ENCODE assay signal across 8 cellular contexts in genomic region chr19:48738557-48739399, GRCh38. TPM values are rescaled to one million over a fixed set of nuclear protein-coding genes. Genes with fewer than 3 reads are reported as not detected.
DNase-seq lines count a peak whose midpoint lies in the region; ATAC-seq and TF ChIP-seq lines count a peak whose summit lies in the region.

No MANE protein-coding gene starts in this region.

- H3K14ac ChIP-seq in H9 (ENCODE audit: insufficient read depth, low read length): no peak overlapping the region

- TF ChIP-seq EP300 in tibial nerve (IDR thresholded peaks at IDR 0.05): no peak

- H3K23ac ChIP-seq in H9 (ENCODE audit: insufficient read length, low read depth, low read length): no peak overlapping the region

- H3K79me1 ChIP-seq in H9 (ENCODE audit: insufficient read depth, low read depth, low read length, poor library complexity, severe bottlenecking): no peaks in the 10 kb centered on the region

- peak overlapping the region; percentile 54 for H3K4me2 ChIP-seq in H9 (ENCODE audit: insufficient read depth, insufficient read length, low read length)

- H4K8ac ChIP-seq in H9 (replicated peaks; ENCODE audit: insufficient read length, low read depth, low read length): no peak overlapping the region

- peaks cover 2 to 4% (median 3%) of the 10 kb centered on the region in 3 experiments; a peak in 3 of 7 replicates for H3K36me3 Mint-ChIP-seq in H9 (ENCODE audit: insufficient read depth in 1 of 3, low read depth in 3 of 3)
- no peaks in the 10 kb centered on the region for H3K36me3 Mint-ChIP-seq in activated naive CD8-positive, alpha-beta T cell treated with anti-CD3 and anti-CD28 coated beads, Interleukin-2, amount 50 U/mL, for 24 hours (ENCODE audit: low read depth)

- no peaks in the 10 kb centered on the region; the same call in 1 of the 2 replicates for H3K27me3 ChIP-seq in H9 (ENCODE audit: insufficient read depth, low read length)
- H3K27me3 ChIP-seq in heart left ventricle: peaks cover 0 to 11% (median 0%) of the 10 kb centered on the region in 9 donors
- peaks cover 0 to 5% of the 10 kb centered on the region in 2 donors for H3K27me3 ChIP-seq in tibial nerve

- H3K18ac ChIP-seq in H9 (ENCODE audit: insufficient read length, low read depth, low read length): no peak overlapping the region

- H3K27ac Mint-ChIP-seq in H9: peak overlapping the region; percentile 53 to 98 (median 91); a peak in 5 of 7 replicates
- no peak overlapping the region for H3K27ac Mint-ChIP-seq in activated naive CD8-positive, alpha-beta T cell treated with anti-CD3 and anti-CD28 coated beads, Interleukin-2, amount 50 U/mL, for 24 hours

- H3K4me3 ChIP-seq in heart left ventricle (peak overlapping the region; percentile 30 to 95 (median 70)), tibial nerve (peak overlapping the region; percentile 44 to 63 (median 54))

- DNase-seq in DMS79 (lab: John Stamatoyannopoulos, UW) (peak; percentile 78), H9 (peak; percentile 99), NCI-H1105 (lab: John Stamatoyannopoulos, UW) (peak; percentile 91), SW480 (ENCODE audit: low spot score) (peak; percentile 94), heart left ventricle (peak; percentile 95 to 98 (median 96)), pons (ENCODE audit: low spot score) (peak; percentile 46), tibial nerve (ENCODE audit: low spot score in 2 of 2) (peak; percentile 77 to 78)
- peak; percentile 96 for DNase-seq in activated naive CD8-positive, alpha-beta T cell treated with anti-CD3 and anti-CD28 coated beads, Interleukin-2, amount 50 U/mL, for 24 hours

- H3K9ac ChIP-seq in H9 (ENCODE audit: extremely low read depth, insufficient read length, low read length): no peak overlapping the region

- ATAC-seq in activated naive CD8-positive, alpha-beta T cell treated with anti-CD3 and anti-CD28 coated beads, Interleukin-2, amount 50 U/mL, for 24 hours: peak; percentile 93
- ATAC-seq in heart left ventricle: peak; percentile 78 to 91 (median 84)

- H3K36me3 ChIP-seq in heart left ventricle (peaks cover 0 to 15% (median 0%) of the 10 kb centered on the region in 9 donors), tibial nerve (peaks cover 0 to 6% (median 0%) of the 10 kb centered on the region in 3 donors)

- H2AK5ac ChIP-seq in H9 (ENCODE audit: insufficient read length, low read length): no peak overlapping the region

- H3K23me2 ChIP-seq in H9 (ENCODE audit: insufficient read length, low read depth, low read length, poor library complexity, severe bottlenecking): peaks cover 9% of the 10 kb centered on the region

- no peak overlapping the region for H3K56ac ChIP-seq in H9 (ENCODE audit: insufficient read length, low read depth, low read length)

- no peak overlapping the region for H2BK12ac ChIP-seq in H9 (ENCODE audit: insufficient read length, low read depth, low read length)

- H3K9me3 Mint-ChIP-seq in H9: no peaks in the 10 kb centered on the region
- H3K9me3 Mint-ChIP-seq in activated naive CD8-positive, alpha-beta T cell treated with anti-CD3 and anti-CD28 coated beads, Interleukin-2, amount 50 U/mL, for 24 hours: no peaks in the 10 kb centered on the region

- H3K27me3 Mint-ChIP-seq in H9 (ENCODE audit: low read depth): peaks cover 20% of the 10 kb centered on the region
- H3K27me3 Mint-ChIP-seq in activated naive CD8-positive, alpha-beta T cell treated with anti-CD3 and anti-CD28 coated beads, Interleukin-2, amount 50 U/mL, for 24 hours: peaks cover 13% of the 10 kb centered on the region

- H3K4ac ChIP-seq in H9 (ENCODE audit: low read depth, low read length): no peak overlapping the region

- TF ChIP-seq CTCF in H9 (conservative IDR thresholded peaks at IDR 0.05) (peak; percentile 52; the same call in 2 of the 3 replicates), heart left ventricle (IDR thresholded peaks at IDR 0.05) (peak in 10 of 12 donors; percentile 24 to 66 (median 44)), tibial nerve (IDR thresholded peaks at IDR 0.05) (peak; percentile 20 to 85 (median 68))

- no peak overlapping the region for H2BK120ac ChIP-seq in H9 (ENCODE audit: low read depth, low read length, poor library complexity, severe bottlenecking)

- no peak overlapping the region for H4K5ac ChIP-seq in H9 (ENCODE audit: insufficient read length, low read depth, low read length)

- no peak overlapping the region for H2BK5ac ChIP-seq in H9 (ENCODE audit: insufficient read length, low read length)

- no peaks in the 10 kb centered on the region for H4K20me1 ChIP-seq in H9 (ENCODE audit: control insufficient read depth, insufficient read depth, insufficient read length)

- TF ChIP-seq POLR2A in heart left ventricle (IDR thresholded peaks at IDR 0.05): peak in 1 of 2 donors; percentile 45
- TF ChIP-seq POLR2A in tibial nerve (IDR thresholded peaks at IDR 0.05): peak in 1 of 2 donors; percentile 45

- no peak overlapping the region for H4K91ac ChIP-seq in H9 (ENCODE audit: insufficient read length, low read depth, low read length)

- H3K79me2 ChIP-seq in H9 (ENCODE audit: insufficient read depth, low read length): no peaks in the 10 kb centered on the region

- no peak overlapping the region for H3K27ac ChIP-seq in H9 (ENCODE audit: insufficient read length, low read depth, low read length)
- peak overlapping the region; percentile 82 to 99 (median 90) for H3K27ac ChIP-seq in heart left ventricle
- H3K27ac ChIP-seq in tibial nerve: peak overlapping the region; percentile 50 to 87 (median 74)

- no peak overlapping the region for H2BK20ac ChIP-seq in H9 (ENCODE audit: low read depth, low read length, poor library complexity, severe bottlenecking)

- H3K9me3 ChIP-seq in H9 (ENCODE audit: control insufficient read depth, low read depth, low read length): no peaks in the 10 kb centered on the region
- no peaks in the 10 kb centered on the region for H3K9me3 ChIP-seq in heart left ventricle
- no peaks in the 10 kb centered on the region for H3K9me3 ChIP-seq in tibial nerve

- no peak overlapping the region for H2AFZ ChIP-seq in H9 (ENCODE audit: low read length)

- H3K4me3 Mint-ChIP-seq in H9: peak overlapping the region; percentile 52 to 80
- H3K4me3 Mint-ChIP-seq in activated naive CD8-positive, alpha-beta T cell treated with anti-CD3 and anti-CD28 coated beads, Interleukin-2, amount 50 U/mL, for 24 hours: peak overlapping the region; percentile 36

- no CpG with 5 or more reads among the region's 95 CpGs for WGBS in H9 (ENCODE audit: extremely low coverage, insufficient read length, low lambda C conversion rate)
- 2 to 15% (median 3%) methylated on average over 6 to 95 of the region's 95 CpGs for WGBS in heart left ventricle, 4 donors
- 5 to 8% methylated on average over 23 of the region's 95 CpGs for WGBS in tibial nerve, 2 donors

- H3K4me1 ChIP-seq in H9 (ENCODE audit: insufficient read depth, low read length): no peaks in the 10 kb centered on the region; the same call in 1 of the 2 replicates
- H3K4me1 ChIP-seq in heart left ventricle: peaks cover 0 to 34% (median 15%) of the 10 kb centered on the region in 12 donors
- peaks cover 0 to 36% (median 18%) of the 10 kb centered on the region in 4 donors for H3K4me1 ChIP-seq in tibial nerve

- no peak overlapping the region for H2BK15ac ChIP-seq in H9 (ENCODE audit: low read depth, low read length)

- peaks cover 23 to 51% of the 10 kb centered on the region in 2 experiments for H3K4me1 Mint-ChIP-seq in H9
- H3K4me1 Mint-ChIP-seq in activated naive CD8-positive, alpha-beta T cell treated with anti-CD3 and anti-CD28 coated beads, Interleukin-2, amount 50 U/mL, for 24 hours: peaks cover 15% of the 10 kb centered on the region

- intact Hi-C loops in heart left ventricle (cut with DNase I): loop anchor here in 8 of 10 donors (2.0 to 10.0 kb wide), 3 partner anchors 61 to 64 kb away; partner anchors contain the start of gene NTN5 (in 5 of the 8)

- no peak overlapping the region for H3T11ph ChIP-seq in H9 (ENCODE audit: low read length)

RNA-seq across cellular contexts. Expression of gene RASIP1, which starts 1.6 kb away (rescaled TPM):
- total RNA-seq in H9 (2021) (2.4 and 2.8 TPM in 2 replicates), heart left ventricle (10 to 100 TPM; 10.0 to 28.1 (median 15.3) TPM), tibial nerve (10 to 100 TPM; 12.3 to 23.3 (median 19.8) TPM)
- 10 to 100 TPM; 14.6 to 15.7 TPM for polyA plus RNA-seq in heart left ventricle

RNA-seq across cellular contexts. Expression of gene IZUMO1, which starts 7.9 kb away (rescaled TPM):
- 2.6 and 3.7 TPM in 2 replicates for total RNA-seq in H9 (2021)
- under 1 TPM; 0.13 to 0.56 (median 0.42) TPM for total RNA-seq in heart left ventricle
- under 1 TPM; 0.53 to 0.93 TPM for polyA plus RNA-seq in heart left ventricle
- under 1 TPM in 2 of 4 donors, not detected in 2; 0.21 to 0.30 TPM for total RNA-seq in tibial nerve

RNA-seq across cellular contexts. Expression of gene FUT1, which starts 13.7 kb away (rescaled TPM):
- 15.9 and 16.1 TPM in 2 replicates for total RNA-seq in H9 (2021)
- 1 to 10 TPM; 1.8 to 6.2 (median 2.7) TPM for total RNA-seq in heart left ventricle
- 1 to 10 TPM; 2.3 to 3.0 TPM for polyA plus RNA-seq in heart left ventricle
- 1 to 10 TPM in 3 of 4 donors, under 1 TPM in 1; 0.98 to 4.2 (median 2.4) TPM for total RNA-seq in tibial nerve

RNA-seq across cellular contexts. Expression of gene FGF21, which starts 16.5 kb away (rescaled TPM):
- total RNA-seq in H9 (2021) (0.55 and 0.90 TPM in 2 replicates), heart left ventricle (not detected), tibial nerve (not detected)
- not detected for polyA plus RNA-seq in heart left ventricle

RNA-seq across cellular contexts. Expression of gene MAMSTR, which starts 19.3 kb away (rescaled TPM):
- 1.4 and 1.6 TPM in 2 replicates for total RNA-seq in H9 (2021)
- 1 to 10 TPM in 7 of 9 donors, under 1 TPM in 2; 0.65 to 5.5 (median 1.7) TPM for total RNA-seq in heart left ventricle
- polyA plus RNA-seq in heart left ventricle: 1 to 10 TPM; 2.0 to 3.7 TPM
- total RNA-seq in tibial nerve: 1 to 10 TPM; 2.7 to 7.2 (median 5.9) TPM

Comparison
In these comparisons a context has a peak if more than half of its experiments do, and no peak if none do; other contexts are left out.
1. DNase-seq: peak in every context shown above with its lines; median percentile 99 in H9; 96 in activated naive CD8-positive, alpha-beta T cell treated with anti-CD3 and anti-CD28 coated beads, Interleukin-2, amount 50 U/mL, for 24 hours; 96 in heart left ventricle; 94 in SW480; 91 in NCI-H1105; 78 in DMS79; 78 in tibial nerve; 46 in pons.